In genomic region chr16:87581867-87582220, GRCh38 we compare ENCODE assay signal across 1 cellular context.
TF ChIP-seq lines count a peak whose summit lies in the region.

No MANE protein-coding gene starts in this region.

TF ChIP-seq in K562, 482 proteins besides CTCF, POLR2A, EP300 and RAD21 (continued from another document):
- TF ChIP-seq GMEB1 (CRISPR knock-in tag; IDR thresholded peaks at IDR 0.05) (no peak), NCOA2 (IDR thresholded peaks at IDR 0.05; ENCODE audit: partially characterized antibody in 2 of 2) (no peak), PHF21A (IDR thresholded peaks at IDR 0.05; ENCODE audit: borderline replicate concordance, low read depth) (no peak), ETV1 (tag; conservative IDR thresholded peaks at IDR 0.05; ENCODE audit: low read depth) (no peak), FOSL1 (tag; conservative IDR thresholded peaks at IDR 0.05) (peak; percentile 97), HDAC6 (IDR thresholded peaks at IDR 0.05; ENCODE audit: low read depth, low read length) (no peak), NCOR1 (IDR thresholded peaks at IDR 0.05) (no peak), BHLHE40 (IDR thresholded peaks at IDR 0.05; ENCODE audit: low read length) (0 out of 2 replicates have a peak, but pooled peaks have one; percentile 15), ZNF436 (CRISPR knock-in tag; IDR thresholded peaks at IDR 0.05) (no peak), ZNF232 (CRISPR knock-in tag; IDR thresholded peaks at IDR 0.05) (no peak), PYGO2 (tag; IDR thresholded peaks at IDR 0.05) (no peak), NRF1 (conservative IDR thresholded peaks at IDR 0.05 in 1 of 2, IDR thresholded peaks at IDR 0.05 in 1 of 2) (0 out of 4 replicates have a peak, but pooled peaks have one; percentile 20 to 36), NFE2 (IDR thresholded peaks at IDR 0.05; ENCODE audit: low read depth) (peak; percentile 56; the same call in 1 of the 2 replicates), DPF2 (IDR thresholded peaks at IDR 0.05) (0 out of 2 replicates have a peak, but pooled peaks have one; percentile 28), ZNF263 (CRISPR knock-in tag; IDR thresholded peaks at IDR 0.05; ENCODE audit: borderline replicate concordance) (no peak), HINFP (tag; conservative IDR thresholded peaks at IDR 0.05; ENCODE audit: low read depth) (no peak), SETDB1 (IDR thresholded peaks at IDR 0.05; ENCODE audit: low read length) (no peak), FOXA1 (IDR thresholded peaks at IDR 0.05; ENCODE audit: borderline replicate concordance) (no peak), POLR3G (IDR thresholded peaks at IDR 0.05; ENCODE audit: extremely low read depth, insufficient read length, insufficient replicate concordance) (no peak), PHB (CRISPR knock-in tag; IDR thresholded peaks at IDR 0.05) (no peak), JUN (IDR thresholded peaks at IDR 0.05; ENCODE audit: borderline replicate concordance, low read depth, low read length) (peak; percentile 77), JUN (CRISPR knock-in tag; IDR thresholded peaks at IDR 0.05; ENCODE audit: borderline replicate concordance) (no peak), RNF2 (IDR thresholded peaks at IDR 0.05) (no peak), GTF2E2 (tag; IDR thresholded peaks at IDR 0.05) (no peak), SMAD2 (IDR thresholded peaks at IDR 0.05; ENCODE audit: low read depth, low read length) (no peak), RCOR1 (IDR thresholded peaks at IDR 0.05; ENCODE audit: borderline replicate concordance in 1 of 2, low read depth in 2 of 2, low read length in 2 of 2) (0 out of 4 replicates have a peak, but pooled peaks of 1 of the 2 experiments have one; percentile 12), COPS2 (conservative IDR thresholded peaks at IDR 0.05) (no peak), HDAC8 (tag; IDR thresholded peaks at IDR 0.05) (no peak), NEUROD1 (IDR thresholded peaks at IDR 0.05; ENCODE audit: borderline replicate concordance, low read depth, low read length, partially characterized antibody) (no peak), NFIC (IDR thresholded peaks at IDR 0.05) (no peak), HLTF (IDR thresholded peaks at IDR 0.05) (no peak), ZNF592 (IDR thresholded peaks at IDR 0.05) (no peak), ZNF133 (CRISPR knock-in tag; IDR thresholded peaks at IDR 0.05) (no peak)
- TF ChIP-seq, protein P1, sequence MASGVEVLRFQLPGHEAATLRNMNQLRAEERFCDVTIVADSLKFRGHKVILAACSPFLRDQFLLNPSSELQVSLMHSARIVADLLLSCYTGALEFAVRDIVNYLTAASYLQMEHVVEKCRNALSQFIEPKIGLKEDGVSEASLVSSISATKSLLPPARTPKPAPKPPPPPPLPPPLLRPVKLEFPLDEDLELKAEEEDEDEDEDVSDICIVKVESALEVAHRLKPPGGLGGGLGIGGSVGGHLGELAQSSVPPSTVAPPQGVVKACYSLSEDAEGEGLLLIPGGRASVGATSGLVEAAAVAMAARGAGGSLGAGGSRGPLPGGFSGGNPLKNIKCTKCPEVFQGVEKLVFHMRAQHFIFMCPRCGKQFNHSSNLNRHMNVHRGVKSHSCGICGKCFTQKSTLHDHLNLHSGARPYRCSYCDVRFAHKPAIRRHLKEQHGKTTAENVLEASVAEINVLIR (CRISPR knock-in tag; IDR thresholded peaks at IDR 0.05), result no peak
- TF ChIP-seq, protein P2, sequence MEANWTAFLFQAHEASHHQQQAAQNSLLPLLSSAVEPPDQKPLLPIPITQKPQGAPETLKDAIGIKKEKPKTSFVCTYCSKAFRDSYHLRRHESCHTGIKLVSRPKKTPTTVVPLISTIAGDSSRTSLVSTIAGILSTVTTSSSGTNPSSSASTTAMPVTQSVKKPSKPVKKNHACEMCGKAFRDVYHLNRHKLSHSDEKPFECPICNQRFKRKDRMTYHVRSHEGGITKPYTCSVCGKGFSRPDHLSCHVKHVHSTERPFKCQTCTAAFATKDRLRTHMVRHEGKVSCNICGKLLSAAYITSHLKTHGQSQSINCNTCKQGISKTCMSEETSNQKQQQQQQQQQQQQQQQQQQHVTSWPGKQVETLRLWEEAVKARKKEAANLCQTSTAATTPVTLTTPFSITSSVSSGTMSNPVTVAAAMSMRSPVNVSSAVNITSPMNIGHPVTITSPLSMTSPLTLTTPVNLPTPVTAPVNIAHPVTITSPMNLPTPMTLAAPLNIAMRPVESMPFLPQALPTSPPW (CRISPR knock-in tag; IDR thresholded peaks at IDR 0.05), result peak; percentile 48
- TF ChIP-seq, protein P3, sequence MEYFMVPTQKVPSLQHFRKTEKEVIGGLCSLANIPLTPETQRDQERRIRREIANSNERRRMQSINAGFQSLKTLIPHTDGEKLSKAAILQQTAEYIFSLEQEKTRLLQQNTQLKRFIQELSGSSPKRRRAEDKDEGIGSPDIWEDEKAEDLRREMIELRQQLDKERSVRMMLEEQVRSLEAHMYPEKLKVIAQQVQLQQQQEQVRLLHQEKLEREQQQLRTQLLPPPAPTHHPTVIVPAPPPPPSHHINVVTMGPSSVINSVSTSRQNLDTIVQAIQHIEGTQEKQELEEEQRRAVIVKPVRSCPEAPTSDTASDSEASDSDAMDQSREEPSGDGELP (CRISPR knock-in tag; IDR thresholded peaks at IDR 0.05; ENCODE audit: borderline replicate concordance), result no peak
- TF ChIP-seq, protein P4, sequence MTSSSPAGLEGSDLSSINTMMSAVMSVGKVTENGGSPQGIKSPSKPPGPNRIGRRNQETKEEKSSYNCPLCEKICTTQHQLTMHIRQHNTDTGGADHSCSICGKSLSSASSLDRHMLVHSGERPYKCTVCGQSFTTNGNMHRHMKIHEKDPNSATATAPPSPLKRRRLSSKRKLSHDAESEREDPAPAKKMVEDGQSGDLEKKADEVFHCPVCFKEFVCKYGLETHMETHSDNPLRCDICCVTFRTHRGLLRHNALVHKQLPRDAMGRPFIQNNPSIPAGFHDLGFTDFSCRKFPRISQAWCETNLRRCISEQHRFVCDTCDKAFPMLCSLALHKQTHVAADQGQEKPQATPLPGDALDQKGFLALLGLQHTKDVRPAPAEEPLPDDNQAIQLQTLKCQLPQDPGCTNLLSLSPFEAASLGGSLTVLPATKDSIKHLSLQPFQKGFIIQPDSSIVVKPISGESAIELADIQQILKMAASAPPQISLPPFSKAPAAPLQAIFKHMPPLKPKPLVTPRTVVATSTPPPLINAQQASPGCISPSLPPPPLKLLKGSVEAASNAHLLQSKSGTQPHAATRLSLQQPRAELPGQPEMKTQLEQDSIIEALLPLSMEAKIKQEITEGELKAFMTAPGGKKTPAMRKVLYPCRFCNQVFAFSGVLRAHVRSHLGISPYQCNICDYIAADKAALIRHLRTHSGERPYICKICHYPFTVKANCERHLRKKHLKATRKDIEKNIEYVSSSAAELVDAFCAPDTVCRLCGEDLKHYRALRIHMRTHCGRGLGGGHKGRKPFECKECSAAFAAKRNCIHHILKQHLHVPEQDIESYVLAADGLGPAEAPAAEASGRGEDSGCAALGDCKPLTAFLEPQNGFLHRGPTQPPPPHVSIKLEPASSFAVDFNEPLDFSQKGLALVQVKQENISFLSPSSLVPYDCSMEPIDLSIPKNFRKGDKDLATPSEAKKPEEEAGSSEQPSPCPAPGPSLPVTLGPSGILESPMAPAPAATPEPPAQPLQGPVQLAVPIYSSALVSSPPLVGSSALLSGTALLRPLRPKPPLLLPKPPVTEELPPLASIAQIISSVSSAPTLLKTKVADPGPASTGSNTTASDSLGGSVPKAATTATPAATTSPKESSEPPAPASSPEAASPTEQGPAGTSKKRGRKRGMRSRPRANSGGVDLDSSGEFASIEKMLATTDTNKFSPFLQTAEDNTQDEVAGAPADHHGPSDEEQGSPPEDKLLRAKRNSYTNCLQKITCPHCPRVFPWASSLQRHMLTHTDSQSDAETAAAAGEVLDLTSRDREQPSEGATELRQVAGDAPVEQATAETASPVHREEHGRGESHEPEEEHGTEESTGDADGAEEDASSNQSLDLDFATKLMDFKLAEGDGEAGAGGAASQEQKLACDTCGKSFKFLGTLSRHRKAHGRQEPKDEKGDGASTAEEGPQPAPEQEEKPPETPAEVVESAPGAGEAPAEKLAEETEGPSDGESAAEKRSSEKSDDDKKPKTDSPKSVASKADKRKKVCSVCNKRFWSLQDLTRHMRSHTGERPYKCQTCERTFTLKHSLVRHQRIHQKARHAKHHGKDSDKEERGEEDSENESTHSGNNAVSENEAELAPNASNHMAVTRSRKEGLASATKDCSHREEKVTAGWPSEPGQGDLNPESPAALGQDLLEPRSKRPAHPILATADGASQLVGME (CRISPR knock-in tag; IDR thresholded peaks at IDR 0.05), result no peak
